In the genomic region with DNA sequence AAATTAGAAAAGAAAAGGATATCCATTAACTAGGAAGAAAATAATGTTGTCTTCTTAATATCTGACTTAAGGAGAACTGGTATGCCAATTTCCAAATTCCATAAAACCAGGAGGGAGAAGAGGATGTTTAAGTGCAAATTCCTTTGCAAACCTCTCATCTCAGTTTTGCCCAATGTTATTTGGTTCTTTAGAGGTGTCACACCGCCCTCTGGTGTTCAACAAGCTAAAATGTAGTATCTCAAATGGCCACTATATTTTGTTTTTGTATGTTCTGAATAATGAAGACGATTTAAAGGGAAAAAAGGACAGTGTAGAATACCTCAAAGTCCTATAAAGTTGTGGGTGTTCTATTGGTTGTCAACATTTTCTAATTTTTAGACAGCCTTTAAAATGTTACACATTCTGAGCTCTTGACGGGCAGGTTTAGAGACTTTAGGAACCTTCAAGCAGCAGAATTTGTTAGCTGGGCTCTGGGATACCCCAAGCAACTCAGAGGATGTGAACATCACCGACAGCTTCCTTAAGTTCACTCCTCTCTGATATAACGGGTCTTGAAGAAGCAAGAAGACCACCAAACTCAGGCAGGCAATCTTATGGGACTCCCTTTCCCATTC, we compare ENCODE assay signal across 9 cellular contexts.
DNase-seq lines count a peak whose midpoint lies in the region; ATAC-seq and TF ChIP-seq lines count a peak whose summit lies in the region.
"Had no signal": no experiment of that assay in that cellular context is flagged by ENCODE, and none has a peak within 500 bp of the region (broad histone marks: within the 10 kb centered on the region; RNA-seq: fewer than 3 reads in every experiment).

No MANE protein-coding gene starts in this region.

- in situ Hi-C loops in gastrocnemius medialis (cut with MboI; ENCODE audit: low sequenced_read_pairs in 4 of 4) = loop anchor here in 2 of 4 donors (10.0 to 25.0 kb wide), 3 partner anchors 545 to 752 kb away; no protein-coding TSS in a partner anchor

- H3K9me3 Mint-ChIP-seq in activated naive CD4-positive, alpha-beta T cell treated with anti-CD3 and anti-CD28 coated beads, Interleukin-2, amount 10 ng/mL, durations not matched to agents 7 days and 5 days = no peaks in the 10 kb centered on the region
- H3K9me3 Mint-ChIP-seq: effector memory CD8-positive, alpha-beta T cell had no signal

- CTCF ChIA-PET in activated naive CD4-positive, alpha-beta T cell treated with anti-CD3 and anti-CD28 coated beads, Interleukin-2, amount 10 ng/mL, durations not matched to agents 7 days and 5 days (lab: Charles Lee) = interaction anchor here (0.9 to 3.2 kb wide), 17 partner anchors 8 to 545 kb away, joined by 3 to 49 read pairs (median 4); a partner anchor contains a TSS

- H3K4me3 ChIP-seq in gastrocnemius medialis = no peak overlapping the region

- intact Hi-C loops in Right ventricle myocardium superior (cut with DNase I) (loop anchor here (2.0 to 5.0 kb wide), 2 partner anchors 343 to 415 kb away; no protein-coding TSS in a partner anchor), left ventricle myocardium superior (cut with micrococcal nuclease) (loop anchor here (2.0 to 10.0 kb wide), 2 partner anchors 413 to 755 kb away; no protein-coding TSS in a partner anchor), left cardiac atrium (cut with DNase I) (loop anchor here (2.0 to 5.0 kb wide), 4 partner anchors 337 to 747 kb away; no protein-coding TSS in a partner anchor), gastrocnemius medialis (cut with DNase I; ENCODE audit: low total_unique reads) (loop anchor here (1.0 to 5.0 kb wide), 2 partner anchors 415 to 1157 kb away; no protein-coding TSS in a partner anchor)

- TF ChIP-seq CTCF in gastrocnemius medialis (IDR thresholded peaks at IDR 0.05 in 4 of 5, conservative IDR thresholded peaks at IDR 0.05 in 1 of 5) = peak; percentile 37 to 71 (median 61)

- no peaks in the 10 kb centered on the region for H3K4me1 ChIP-seq in gastrocnemius medialis

- DNase-seq in Right ventricle myocardium superior = no peak
- DNase-seq in left ventricle myocardium superior = no peak
- DNase-seq in NCI-H446 treated with DMSO at 0.1 percent for 48 hours (lab: John Stamatoyannopoulos, UW) = peak; percentile 26
- peak; percentile 54 for DNase-seq in activated naive CD4-positive, alpha-beta T cell treated with anti-CD3 and anti-CD28 coated beads, Interleukin-2, amount 10 ng/mL, durations not matched to agents 7 days and 5 days
- DNase-seq in left cardiac atrium = peak; percentile 31
- no peak for DNase-seq in gastrocnemius medialis
- no peak for DNase-seq in epidermal melanocyte (ENCODE audit: insufficient read length, low spot score)

- no peak overlapping the region for H3K27ac Mint-ChIP-seq in activated naive CD4-positive, alpha-beta T cell treated with anti-CD3 and anti-CD28 coated beads, Interleukin-2, amount 10 ng/mL, durations not matched to agents 7 days and 5 days
- H3K27ac Mint-ChIP-seq: effector memory CD8-positive, alpha-beta T cell had no signal

- no peaks in the 10 kb centered on the region for H3K36me3 ChIP-seq in gastrocnemius medialis

- no peak for TF ChIP-seq POLR2A in gastrocnemius medialis (IDR thresholded peaks at IDR 0.05)

- no peaks in the 10 kb centered on the region for H3K27me3 ChIP-seq in gastrocnemius medialis

- no peaks in the 10 kb centered on the region for H3K36me3 Mint-ChIP-seq in activated naive CD4-positive, alpha-beta T cell treated with anti-CD3 and anti-CD28 coated beads, Interleukin-2, amount 10 ng/mL, durations not matched to agents 7 days and 5 days

- H3K9me3 ChIP-seq in gastrocnemius medialis = no peaks in the 10 kb centered on the region

- no peaks in the 10 kb centered on the region for H3K4me1 Mint-ChIP-seq in activated naive CD4-positive, alpha-beta T cell treated with anti-CD3 and anti-CD28 coated beads, Interleukin-2, amount 10 ng/mL, durations not matched to agents 7 days and 5 days

- no peaks in the 10 kb centered on the region for H3K27me3 Mint-ChIP-seq in activated naive CD4-positive, alpha-beta T cell treated with anti-CD3 and anti-CD28 coated beads, Interleukin-2, amount 10 ng/mL, durations not matched to agents 7 days and 5 days

- ATAC-seq in Right ventricle myocardium superior (ENCODE audit: poor library complexity) (peak; percentile 68), left ventricle myocardium superior (no peak), HG02970 (IDR thresholded peaks at IDR 0.05; ENCODE audit: low FRiP score, unreplicated experiment) (peak; percentile 65), left cardiac atrium (peak; percentile 18 to 65), gastrocnemius medialis (no peak)
- ATAC-seq: effector memory CD8-positive, alpha-beta T cell had no signal

- no peak overlapping the region for H3K27ac ChIP-seq in gastrocnemius medialis

- H3K4me3 Mint-ChIP-seq in activated naive CD4-positive, alpha-beta T cell treated with anti-CD3 and anti-CD28 coated beads, Interleukin-2, amount 10 ng/mL, durations not matched to agents 7 days and 5 days = no peak overlapping the region
- H3K4me3 Mint-ChIP-seq: effector memory CD8-positive, alpha-beta T cell had no signal

Comparison
In these comparisons a context has a peak if more than half of its experiments do, and no peak if none do; other contexts are left out.
1. ATAC-seq: peak in Right ventricle myocardium superior (single experiment), HG02970 (single experiment) and left cardiac atrium (2 of 2); none in left ventricle myocardium superior (single experiment) and gastrocnemius medialis (0 of 2).
2. DNase-seq: peak in NCI-H446 treated with DMSO at 0.1 percent for 48 hours (single experiment), activated naive CD4-positive, alpha-beta T cell treated with anti-CD3 and anti-CD28 coated beads, Interleukin-2, amount 10 ng/mL, durations not matched to agents 7 days and 5 days (single experiment) and left cardiac atrium (single experiment); none in Right ventricle myocardium superior (single experiment), left ventricle myocardium superior (single experiment), gastrocnemius medialis (0 of 2) and epidermal melanocyte (single experiment).